19 cellular contexts compared by ENCODE assay signal in the genomic region with DNA sequence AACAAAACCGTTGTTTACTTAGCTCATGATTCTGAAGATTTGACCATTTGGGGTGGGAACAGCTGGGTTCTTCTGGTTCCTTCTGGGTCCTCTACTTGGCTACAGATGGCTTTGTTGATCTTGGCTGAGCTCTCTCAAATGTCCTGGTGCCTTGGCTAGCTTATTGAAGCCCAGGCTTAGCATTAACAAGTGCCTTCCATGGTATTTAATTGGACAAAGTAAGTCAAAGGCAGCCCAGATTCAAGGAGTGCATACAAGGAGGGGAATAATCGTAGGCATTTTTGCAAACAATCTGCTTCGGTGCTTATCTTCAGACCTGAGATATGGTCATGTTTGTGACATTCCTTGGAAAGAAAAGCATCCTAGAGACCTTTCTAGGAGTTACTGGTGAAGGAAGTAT.
A peak's percentile ranks its signal among the peaks of the same experiment; 100 is the strongest.
DNase-seq lines count a peak whose midpoint lies in the region; ATAC-seq, FAIRE-seq and TF ChIP-seq lines count a peak whose summit lies in the region.
"Had no signal": no experiment of that assay in that cellular context is flagged by ENCODE, and none has a peak within 500 bp of the region (broad histone marks: within the 10 kb centered on the region; RNA-seq: fewer than 3 reads in every experiment).

No MANE protein-coding gene starts in this region.

- intact Hi-C loops in left ventricle myocardium superior (cut with micrococcal nuclease) = no loop called here

- FAIRE-seq in GM12891 (lab: Jason Lieb, UNC) = no peak
- FAIRE-seq: G401.6 had no signal

- ATAC-seq in left ventricle myocardium superior = peak; percentile 58

- peak; percentile 25 for DNase-seq in NCI-H82 (lab: John Stamatoyannopoulos, UW)
- DNase-seq in NCI-H82 treated with DMSO at 0.1 percent for 48 hours (lab: John Stamatoyannopoulos, UW; ENCODE audit: unreplicated experiment) = no peak
- DNase-seq in DMS 273 (lab: John Stamatoyannopoulos, UW; ENCODE audit: unreplicated experiment) = peak; percentile 93
- peak; percentile 91 for DNase-seq in NCI-H446 treated with DMSO at 0.1 percent for 48 hours (lab: John Stamatoyannopoulos, UW)
- no peak for DNase-seq in left ventricle myocardium superior
- no peak for DNase-seq in GM12891 (ENCODE audit: insufficient read length, low spot score)
- DNase-seq in SK-N-DZ (ENCODE audit: low spot score) = no peak
- no peak for DNase-seq in activated T-cell treated with anti-CD3 and anti-CD28 coated beads, Interleukin-2, amount 50 U/mL, for 48 hours
- DNase-seq: Calu3, H9, NCI-H1092, NCI-H1436, NCI-H1930, NCI-H510A, NCI-H774, OCI-M1, Peyer's patch, T-helper 1 cell had no signal

- no peak for TF ChIP-seq POLR2A in GM12891 (IDR thresholded peaks at IDR 0.05; ENCODE audit: low read depth, low read length)

TF ChIP-seq in GM12891, 5 proteins besides CTCF, POLR2A, EP300 and RAD21:
- TF ChIP-seq POLR2AphosphoS5 (IDR thresholded peaks at IDR 0.05; ENCODE audit: low read depth, low read length) = no peak
- TF ChIP-seq TAF1 (IDR thresholded peaks at IDR 0.05; ENCODE audit: low read depth, low read length) = no peak
- no peak for TF ChIP-seq SPI1 (IDR thresholded peaks at IDR 0.05; ENCODE audit: low read depth, low read length)
- TF ChIP-seq PAX5 (IDR thresholded peaks at IDR 0.05; ENCODE audit: insufficient read depth, low read length, severe bottlenecking) = no peak
- no peak for TF ChIP-seq POU2F2 (IDR thresholded peaks at IDR 0.05; ENCODE audit: low read depth, low read length)

Comparison
In these comparisons a context has a peak if more than half of its experiments do, and no peak if none do; other contexts are left out.
1. DNase-seq: peak in NCI-H82 (single experiment), DMS 273 (single experiment) and NCI-H446 treated with DMSO at 0.1 percent for 48 hours (single experiment); none in NCI-H82 treated with DMSO at 0.1 percent for 48 hours (single experiment), left ventricle myocardium superior (single experiment), GM12891 (single experiment), SK-N-DZ (single experiment) and activated T-cell treated with anti-CD3 and anti-CD28 coated beads, Interleukin-2, amount 50 U/mL, for 48 hours (0 of 2).